ENCODE assay signal across 10 cellular contexts in the genomic region with DNA sequence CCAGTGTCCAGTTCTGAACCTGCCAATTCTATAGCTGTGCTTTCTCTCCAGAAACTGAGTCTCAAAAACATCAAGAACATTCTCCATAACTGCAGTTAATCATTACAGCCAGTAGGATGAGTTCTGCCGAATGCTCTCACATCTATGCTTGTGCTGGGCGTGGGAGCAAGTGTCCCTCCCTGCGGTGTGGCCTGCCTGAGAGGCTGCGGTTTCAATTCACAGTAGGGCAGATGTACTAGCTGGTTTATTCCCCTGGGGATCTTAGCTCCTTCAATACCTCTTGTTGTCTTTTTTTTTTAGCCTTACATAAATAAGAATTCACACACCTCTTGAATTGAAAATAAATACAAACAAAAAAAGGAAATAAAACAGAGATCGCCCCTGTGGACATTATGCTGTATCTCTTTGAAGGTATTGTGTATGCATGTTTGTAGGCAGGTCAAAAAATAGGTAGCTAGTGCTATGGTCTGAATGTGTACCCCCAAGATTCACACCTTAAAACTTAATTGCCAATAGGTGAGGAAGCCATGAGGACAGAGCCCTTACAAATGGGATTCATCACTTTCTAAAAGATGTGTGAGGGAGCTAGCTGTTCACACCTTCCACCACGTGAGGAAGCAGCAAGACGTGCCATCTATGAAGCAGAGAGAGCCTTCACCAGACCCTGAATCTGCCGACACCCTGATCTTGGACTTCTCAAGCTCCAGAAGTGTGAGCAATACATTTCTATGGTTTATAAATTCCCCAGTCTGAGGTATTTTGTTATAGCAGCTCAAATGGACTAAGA.
DNase-seq lines count a peak whose midpoint lies in the region; ATAC-seq lines count a peak whose summit lies in the region.
"Had no signal": no experiment of that assay in that cellular context is flagged by ENCODE, and none has a peak within 500 bp of the region (broad histone marks: within the 10 kb centered on the region; RNA-seq: fewer than 3 reads in every experiment).

No MANE protein-coding gene starts in this region.

- DNase-seq in DMS53 (lab: John Stamatoyannopoulos, UW): peak; percentile 19
- no peak for DNase-seq in DMS53 treated with DMSO at 0.1 percent for 48 hours (lab: John Stamatoyannopoulos, UW; ENCODE audit: unreplicated experiment)
- DNase-seq in NCI-H345 treated with DMSO at 0.1 percent for 48 hours (lab: John Stamatoyannopoulos, UW; ENCODE audit: unreplicated experiment): peak; percentile 25
- peak; percentile 17 for DNase-seq in smooth muscle cell of the brain vasculature (ENCODE audit: low read depth, low spot score)
- DNase-seq in NCI-H2029 treated with DMSO at 0.1 percent for 48 hours (lab: John Stamatoyannopoulos, UW): no peak
- no peak for DNase-seq in SIG-M5 treated with dmso at 0.1 percent for 504 hours (lab: John Stamatoyannopoulos, UW; ENCODE audit: unreplicated experiment)
- no peak for DNase-seq in amniotic stem cell (lab: John Stamatoyannopoulos, UW)
- DNase-seq: activated gamma-delta T cell, GM23248 had no signal

- peak; percentile 98 for ATAC-seq in HG02885 (IDR thresholded peaks at IDR 0.05; ENCODE audit: poor library complexity, unreplicated experiment)

Comparison
In these comparisons a context has a peak if more than half of its experiments do, and no peak if none do; other contexts are left out.
1. DNase-seq: peak in DMS53 (single experiment), NCI-H345 treated with DMSO at 0.1 percent for 48 hours (single experiment) and smooth muscle cell of the brain vasculature (single experiment); none in DMS53 treated with DMSO at 0.1 percent for 48 hours (single experiment), NCI-H2029 treated with DMSO at 0.1 percent for 48 hours (single experiment), SIG-M5 treated with dmso at 0.1 percent for 504 hours (single experiment) and amniotic stem cell (single experiment).